ENCODE assay signal across 15 cellular contexts in the genomic region with DNA sequence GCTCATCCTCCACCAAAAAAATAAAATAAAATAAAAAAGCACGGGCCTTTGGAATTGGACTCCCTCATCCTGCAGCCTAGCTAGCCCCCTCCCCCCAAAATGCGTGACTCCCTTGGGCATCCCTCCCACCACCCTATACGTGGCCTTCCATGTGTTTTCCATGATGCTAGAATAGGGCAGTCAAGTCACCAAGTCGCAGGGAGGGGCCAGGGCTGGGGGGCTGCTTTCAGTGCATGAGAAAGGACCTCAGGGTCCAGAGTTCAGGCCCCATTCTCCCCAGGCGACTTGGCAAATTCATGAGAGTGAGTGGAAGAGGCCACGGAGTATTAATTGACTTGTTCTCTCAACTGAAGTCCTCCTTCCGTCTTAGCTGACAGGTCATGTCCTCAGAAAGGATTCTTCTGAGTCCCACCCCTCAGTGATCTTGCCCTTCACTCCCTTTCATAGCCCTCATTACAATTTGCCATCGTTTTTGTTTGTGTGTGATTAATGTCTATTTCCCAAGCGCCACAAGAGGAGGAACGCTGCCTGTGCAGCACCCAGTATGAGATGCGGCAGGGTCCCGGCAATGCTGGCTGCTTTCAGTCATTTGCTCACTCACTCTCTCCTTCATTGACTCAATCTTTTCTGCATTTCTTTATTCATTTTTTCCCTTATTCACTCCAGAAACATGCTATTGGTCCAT. TPM values are rescaled to one million over a fixed set of nuclear protein-coding genes. Genes with fewer than 3 reads are reported as not detected.
DNase-seq lines count a peak whose midpoint lies in the region; TF ChIP-seq lines count a peak whose summit lies in the region.
"Had no signal": no experiment of that assay in that cellular context is flagged by ENCODE, and none has a peak within 500 bp of the region (broad histone marks: within the 10 kb centered on the region; RNA-seq: fewer than 3 reads in every experiment).

No MANE protein-coding gene starts in this region.

- no peak overlapping the region for H2AK5ac ChIP-seq in mesenchymal stem cell (ENCODE audit: low read length, severe bottlenecking)

- intact Hi-C loops in stomach (cut with DNase I; ENCODE audit: low total_unique reads): no loop called here

- H3K9ac ChIP-seq in endodermal cell (ENCODE audit: extremely low read depth, low read length, poor library complexity, severe bottlenecking) (no peak overlapping the region), mesenchymal stem cell (ENCODE audit: low read length) (peak overlapping the region; percentile 59)

- H3K36me3 Mint-ChIP-seq in endodermal cell (ENCODE audit: low read depth) (no peaks in the 10 kb centered on the region), HFFc6 (ENCODE audit: low read depth) (no peaks in the 10 kb centered on the region)

- H3K9me3 ChIP-seq in SJSA1 (replicated peaks) (no peaks in the 10 kb centered on the region), endodermal cell (ENCODE audit: control insufficient read depth, low read length) (no peaks in the 10 kb centered on the region), mesenchymal stem cell (ENCODE audit: control insufficient read depth, low read length) (no peaks in the 10 kb centered on the region), stomach (peaks cover 0 to under 1% (median 0%) of the 10 kb centered on the region in 4 donors)

- H2BK12ac ChIP-seq in mesenchymal stem cell (ENCODE audit: low read length in 2 of 2): peak overlapping the region; percentile 45 to 89

- H3K14ac ChIP-seq in mesenchymal stem cell (ENCODE audit: low read length in 2 of 2): no peak overlapping the region

- H3K4me3 Mint-ChIP-seq in endodermal cell: no peak overlapping the region
- H3K4me3 Mint-ChIP-seq in HFFc6: no peak overlapping the region

- H4K8ac ChIP-seq in mesenchymal stem cell (ENCODE audit: low read length): no peak overlapping the region

- H3K18ac ChIP-seq in mesenchymal stem cell (ENCODE audit: low read depth in 1 of 2, low read length in 2 of 2): peak overlapping the region; percentile 18 to 60

- no peak overlapping the region for H2BK15ac ChIP-seq in mesenchymal stem cell (ENCODE audit: low read depth, poor library complexity, severe bottlenecking)

- no peak overlapping the region for H3K23ac ChIP-seq in mesenchymal stem cell (ENCODE audit: low read length in 2 of 2)

- H3K36me3 ChIP-seq in SJSA1 (no peaks in the 10 kb centered on the region), endodermal cell (ENCODE audit: control insufficient read depth, insufficient read depth, low read length) (no peaks in the 10 kb centered on the region), mesenchymal stem cell (ENCODE audit: control insufficient read depth in 1 of 2, insufficient read depth in 2 of 2, low read depth in 1 of 2, low read length in 2 of 2) (peaks cover 10 to 25% of the 10 kb centered on the region in 2 experiments), stomach (no peaks in the 10 kb centered on the region)

- H3K27ac ChIP-seq in SJSA1 (peak overlapping the region; percentile 84), endodermal cell (ENCODE audit: low read depth, low read length) (no peak overlapping the region), mesenchymal stem cell (ENCODE audit: low read length, poor library complexity, severe bottlenecking) (no peak overlapping the region), stomach (peak overlapping the region in 4 of 5 donors; percentile 63 to 82 (median 75))

- H3K4ac ChIP-seq in mesenchymal stem cell (ENCODE audit: low read depth in 1 of 2, low read length in 2 of 2): peak overlapping the region in 1 of 2 experiments; percentile 39

- H2AFZ ChIP-seq in mesenchymal stem cell (ENCODE audit: low read depth, low read length): no peak overlapping the region

- H3K79me1 ChIP-seq in mesenchymal stem cell (replicated peaks; ENCODE audit: low read length, poor library complexity, severe bottlenecking): no peaks in the 10 kb centered on the region

- TF ChIP-seq EP300 in stomach (IDR thresholded peaks at IDR 0.05): no peak

- TF ChIP-seq CTCF in endodermal cell (conservative IDR thresholded peaks at IDR 0.05) (no peak), stomach (IDR thresholded peaks at IDR 0.05) (no peak), HFFc6 (IDR thresholded peaks at IDR 0.05) (no peak)

- TF ChIP-seq POLR2A in stomach (IDR thresholded peaks at IDR 0.05): no peak

- H3K27ac Mint-ChIP-seq in endodermal cell: no peak overlapping the region
- no peak overlapping the region for H3K27ac Mint-ChIP-seq in HFFc6

- WGBS in endodermal cell (ENCODE audit: insufficient coverage in 1 of 2, insufficient read length in 1 of 2), 2 experiments: 89 to 92% methylated on average over 8 to 12 of the region's 12 CpGs
- 93% methylated on average over 10 of the region's 12 CpGs for WGBS in mesenchymal stem cell
- 70 to 83% (median 77%) methylated on average over 12 of the region's 12 CpGs for WGBS in stomach, 5 donors

- H3K27me3 ChIP-seq in SJSA1 (replicated peaks): no peaks in the 10 kb centered on the region
- no peaks in the 10 kb centered on the region for H3K27me3 ChIP-seq in endodermal cell (ENCODE audit: control insufficient read depth, insufficient read depth, low read length, poor library complexity, severe bottlenecking)
- H3K27me3 ChIP-seq in mesenchymal stem cell (ENCODE audit: control insufficient read depth in 1 of 2, insufficient read depth in 1 of 2, low read length in 2 of 2): peaks cover 0 to 6% of the 10 kb centered on the region in 2 experiments
- H3K27me3 ChIP-seq in stomach: no peaks in the 10 kb centered on the region

- H4K91ac ChIP-seq in mesenchymal stem cell (ENCODE audit: low read length): peak overlapping the region; percentile 70

- H3K27me3 Mint-ChIP-seq in endodermal cell (ENCODE audit: insufficient read depth) (no peaks in the 10 kb centered on the region), HFFc6 (ENCODE audit: insufficient read depth) (peaks cover 26% of the 10 kb centered on the region)

- peaks cover 26% of the 10 kb centered on the region for H3K4me1 ChIP-seq in SJSA1 (replicated peaks)
- peaks cover 10% of the 10 kb centered on the region for H3K4me1 ChIP-seq in endodermal cell (ENCODE audit: control insufficient read depth, insufficient read depth, low read length)
- no peaks in the 10 kb centered on the region for H3K4me1 ChIP-seq in mesenchymal stem cell (ENCODE audit: control insufficient read depth, insufficient read depth, low read depth, low read length)
- peaks cover 13 to 39% (median 29%) of the 10 kb centered on the region in 4 donors for H3K4me1 ChIP-seq in stomach

- no peak overlapping the region for H3K4me3 ChIP-seq in SJSA1
- H3K4me3 ChIP-seq in endodermal cell (ENCODE audit: low read length): no peak overlapping the region
- no peak overlapping the region for H3K4me3 ChIP-seq in mesenchymal stem cell (ENCODE audit: insufficient read depth in 1 of 2, low read depth in 1 of 2, low read length in 2 of 2)
- no peak overlapping the region for H3K4me3 ChIP-seq in stomach
- H3K4me3 ChIP-seq: dorsolateral prefrontal cortex had no signal

- no peak for DNase-seq in SJSA1 (ENCODE audit: low read depth in 1 of 2, low spot score in 2 of 2)
- DNase-seq in endodermal cell: peak; percentile 34
- no peak for DNase-seq in mesenchymal stem cell
- DNase-seq in stomach: peak; percentile 20
- no peak for DNase-seq in HFFc6
- no peak for DNase-seq in cerebellar nuclear complex (lab: John Stamatoyannopoulos, UW)
- DNase-seq in stimulated activated naive CD4-positive, alpha-beta T cell treated with Interleukin-2 at 50 U/mL for 16 hours (lab: John Stamatoyannopoulos, UW): no peak
- DNase-seq in anterior cingulate cortex (lab: John Stamatoyannopoulos, UW): no peak
- DNase-seq: activated CD8-positive, alpha-beta memory T cell treated with anti-CD3 and anti-CD28 coated beads for 24 hours; activated gamma-delta T cell; MV-4-11; NCI-H748 treated with DMSO at 0.1 percent for 48 hours; stimulated activated CD4-positive, alpha-beta T cell treated with anti-CD3 and anti-CD28 coated beads, Interleukin-4, amount 100 ng/mL, for 24 hours; SW 1271 had no signal

- no peak overlapping the region for H2BK120ac ChIP-seq in mesenchymal stem cell (ENCODE audit: low read depth, low read length)

- H3K9me3 Mint-ChIP-seq in endodermal cell: no peaks in the 10 kb centered on the region
- no peaks in the 10 kb centered on the region for H3K9me3 Mint-ChIP-seq in HFFc6

- H3K4me1 Mint-ChIP-seq in endodermal cell (peaks cover 22% of the 10 kb centered on the region), HFFc6 (ENCODE audit: low read depth) (peaks cover 7% of the 10 kb centered on the region; the same call in 1 of the 2 replicates)

- no peak overlapping the region for H2BK5ac ChIP-seq in mesenchymal stem cell (ENCODE audit: low read depth, low read length, poor library complexity, severe bottlenecking)

- H3K4me2 ChIP-seq in mesenchymal stem cell (ENCODE audit: low read length, poor library complexity, severe bottlenecking): no peak overlapping the region

RNA-seq across cellular contexts. Expression of a gene that starts 17.4 kb away (rescaled TPM):
- 7.8 and 8.1 TPM in 2 replicates for total RNA-seq in SJSA1 (2014; rRNA removed; shearing (Covaris generic))
- total RNA-seq in endodermal cell: 1 to 10 TPM; 1.3 to 1.6 TPM
- polyA plus RNA-seq in endodermal cell (2013, experiment 1 of 2): 2.0 TPM
- polyA plus RNA-seq in endodermal cell (2013, experiment 2 of 2): 2.2 TPM
- 35.9 TPM for polyA plus RNA-seq in mesenchymal stem cell (2013, experiment 1 of 2)
- polyA plus RNA-seq in mesenchymal stem cell (2013, experiment 2 of 2): 36.0 TPM
- 100 to 1,000 TPM in 2 of 5 donors, 10 to 100 TPM in 3; 14.0 to 270 (median 24.3) TPM for total RNA-seq in stomach
- polyA plus RNA-seq in stomach: 10 to 100 TPM; 18.6 to 24.5 (median 23.5) TPM
- 1 to 10 TPM in 3 of 6 experiments, under 1 TPM in 3; 0.57 to 1.3 (median 1.0) TPM for total RNA-seq in HFFc6 (2021; fragmentation: NEBNext Ultra II Directional; extraction: Animal tissue kit (Norgen Biotek cat#: 25700))

Comparison
In these comparisons a context has a peak if more than half of its experiments do, and no peak if none do; other contexts are left out.
1. DNase-seq: peak in endodermal cell (single experiment) and stomach (single experiment); none in SJSA1 (0 of 2), mesenchymal stem cell (single experiment), HFFc6 (single experiment), cerebellar nuclear complex (0 of 2), stimulated activated naive CD4-positive, alpha-beta T cell treated with Interleukin-2 at 50 U/mL for 16 hours (single experiment) and anterior cingulate cortex (0 of 58).
2. H3K27ac ChIP-seq: peak in SJSA1 (single experiment) and stomach (4 of 5); none in endodermal cell (single experiment) and mesenchymal stem cell (single experiment).